ENCODE assay signal across 8 cellular contexts in genomic region chr10:58291538-58292174, GRCh38. TPM values are rescaled to one million over a fixed set of nuclear protein-coding genes. Genes with fewer than 3 reads are reported as not detected.
DNase-seq lines count a peak whose midpoint lies in the region; ATAC-seq and TF ChIP-seq lines count a peak whose summit lies in the region.

No MANE protein-coding gene starts in this region.

- peaks cover 4% of the 10 kb centered on the region for H3K4me1 Mint-ChIP-seq in activated T-cell treated with anti-CD3 and anti-CD28 coated beads, Interleukin-2, amount 50 U/mL, for 24 hours (ENCODE audit: low read depth)

- H3K27me3 Mint-ChIP-seq in activated T-cell treated with anti-CD3 and anti-CD28 coated beads, Interleukin-2, amount 50 U/mL, for 24 hours = no peaks in the 10 kb centered on the region

- no peaks in the 10 kb centered on the region for H3K36me3 ChIP-seq in tibial artery

- H3K27me3 ChIP-seq in tibial artery = no peaks in the 10 kb centered on the region

- ATAC-seq in GM21515 (IDR thresholded peaks at IDR 0.05; ENCODE audit: unreplicated experiment) = peak; percentile 82
- peak; percentile 91 for ATAC-seq in HG03571 (IDR thresholded peaks at IDR 0.05; ENCODE audit: unreplicated experiment)

- no peaks in the 10 kb centered on the region for H3K9me3 ChIP-seq in tibial artery

- H3K4me3 Mint-ChIP-seq in activated T-cell treated with anti-CD3 and anti-CD28 coated beads, Interleukin-2, amount 50 U/mL, for 24 hours = no peak overlapping the region

- TF ChIP-seq CTCF in cardiac fibroblast (IDR thresholded peaks at IDR 0.05; ENCODE audit: low read depth, low read length) (peak; percentile 76), tibial artery (IDR thresholded peaks at IDR 0.05) (peak; percentile 75 to 85)

- peaks cover 35% of the 10 kb centered on the region for H3K36me3 Mint-ChIP-seq in activated T-cell treated with anti-CD3 and anti-CD28 coated beads, Interleukin-2, amount 50 U/mL, for 24 hours (ENCODE audit: low read depth)

- no peaks in the 10 kb centered on the region for H3K4me1 ChIP-seq in tibial artery

- H3K4me3 ChIP-seq in cardiac fibroblast (replicated peaks in 1 of 2; ENCODE audit: low read depth in 2 of 2, low read length in 2 of 2) (no peak overlapping the region), tibial artery (no peak overlapping the region)

- H3K27ac Mint-ChIP-seq in activated T-cell treated with anti-CD3 and anti-CD28 coated beads, Interleukin-2, amount 50 U/mL, for 24 hours = no peak overlapping the region

- no peak overlapping the region for H3K27ac ChIP-seq in tibial artery

- DNase-seq in activated T-cell treated with anti-CD3 and anti-CD28 coated beads for 4 hours = peak; percentile 11
- no peak for DNase-seq in activated T-cell treated with anti-CD3 and anti-CD28 coated beads, Interleukin-2, amount 50 U/mL, for 24 hours
- DNase-seq in RPMI7951 (ENCODE audit: low read depth) = peak; percentile 50
- peak; percentile 76 to 81 for DNase-seq in cardiac fibroblast (ENCODE audit: low read depth in 2 of 2)
- peak; percentile 40 for DNase-seq in kidney glomerular epithelial cell (lab: John Stamatoyannopoulos, UW)
- peak in 1 of 2 donors; percentile 25 for DNase-seq in tibial artery

- no peaks in the 10 kb centered on the region for H3K9me3 Mint-ChIP-seq in activated T-cell treated with anti-CD3 and anti-CD28 coated beads, Interleukin-2, amount 50 U/mL, for 24 hours

- intact Hi-C loops in tibial artery (cut with DNase I; ENCODE audit: low total_unique reads) = loop anchor here (5.0 kb wide), 1 partner anchor 114 kb away; no protein-coding TSS in a partner anchor

RNA-seq across cellular contexts. Expression of gene CISD1, which starts 22.7 kb away (rescaled TPM):
- total RNA-seq in RPMI7951 (2014; rRNA removed; shearing (Covaris generic)) = 52.0 and 54.5 TPM in 2 replicates

RNA-seq across cellular contexts. Expression of gene IPMK, which starts 24.0 kb away (rescaled TPM):
- 10.7 and 12.9 TPM in 2 replicates for total RNA-seq in RPMI7951 (2014; rRNA removed; shearing (Covaris generic))

RNA-seq across cellular contexts. Expression of gene UBE2D1, which starts 43.1 kb away (rescaled TPM):
- total RNA-seq in RPMI7951 (2014; rRNA removed; shearing (Covaris generic)) = 18.2 and 21.5 TPM in 2 replicates
